ENCODE assay signal across 21 cellular contexts in genomic region chr7:151452680-151453325, GRCh38. TPM values are rescaled to one million over a fixed set of nuclear protein-coding genes. Genes with fewer than 3 reads are reported as not detected.
DNase-seq lines count a peak whose midpoint lies in the region; ATAC-seq, FAIRE-seq and TF ChIP-seq lines count a peak whose summit lies in the region.
"Had no signal": no experiment of that assay in that cellular context is flagged by ENCODE, and none has a peak within 500 bp of the region (broad histone marks: within the 10 kb centered on the region; RNA-seq: fewer than 3 reads in every experiment).

No MANE protein-coding gene starts in this region.

- no peak for ATAC-seq in activated T-cell treated with anti-CD3 and anti-CD28 coated beads, Interleukin-2, amount 50 U/mL, for 4 hours
- no peak for ATAC-seq in GM12878
- no peak for ATAC-seq in upper lobe of right lung
- ATAC-seq: CD8-positive, alpha-beta T cell had no signal

- CTCF ChIA-PET in GM12878 (lab: Yijun Ruan, JAX) = no interaction called here

- peak overlapping the region; percentile 13 for H2BK120ac ChIP-seq in neuronal stem cell (ENCODE audit: low read depth, low read length)

- H2AFZ ChIP-seq in GM12878 (ENCODE audit: control insufficient read depth, low read depth, low read length) = no peak overlapping the region
- H2AFZ ChIP-seq in neuronal stem cell (ENCODE audit: low read length) = peak overlapping the region; percentile 13

- TF ChIP-seq CTCF in GM12878 (IDR thresholded peaks at IDR 0.05 in 2 of 3, conservative IDR thresholded peaks at IDR 0.05 in 1 of 3; ENCODE audit: control insufficient read depth in 2 of 3, extremely low read depth in 1 of 3, insufficient read depth in 1 of 3, low read depth in 3 of 3, low read length in 3 of 3) (no peak), upper lobe of right lung (IDR thresholded peaks at IDR 0.05) (no peak)

- H3K36me3 Mint-ChIP-seq in activated T-cell treated with anti-CD3 and anti-CD28 coated beads, Interleukin-2, amount 50 U/mL, for 4 hours (ENCODE audit: insufficient read depth) = no peaks in the 10 kb centered on the region
- H3K36me3 Mint-ChIP-seq: CD8-positive, alpha-beta T cell had no signal

- H2BK15ac ChIP-seq in neuronal stem cell (ENCODE audit: low read length) = no peak overlapping the region

- TF ChIP-seq RAD21 in GM12878 (IDR thresholded peaks at IDR 0.05; ENCODE audit: insufficient read depth, low read depth, low read length) = no peak

- no TSS peak for BruUV-seq in GM12878 (replicated peaks; lab: Mats Ljungman, UMichigan)

- no peak overlapping the region for H3K27ac ChIP-seq in GM12878 (ENCODE audit: control insufficient read depth, insufficient read depth)
- no peak overlapping the region for H3K27ac ChIP-seq in neuronal stem cell (replicated peaks; ENCODE audit: low read length)
- no peak overlapping the region for H3K27ac ChIP-seq in upper lobe of right lung
- H3K27ac ChIP-seq: BLaER1 had no signal

- 64% methylated on average over 15 of the region's 15 CpGs for WGBS in GM12878 (ENCODE audit: insufficient coverage, insufficient replicate concordance, low lambda C conversion rate, missing lambda C conversion rate)
- no CpG with 5 or more reads among the region's 15 CpGs for WGBS in neuronal stem cell (ENCODE audit: extremely low coverage in 2 of 2, insufficient read length in 2 of 2, insufficient replicate concordance in 1 of 2), 2 donors

- no peak for TF ChIP-seq POLR2A in GM12878 (IDR thresholded peaks at IDR 0.05; ENCODE audit: low read depth, low read length)

- DNase-seq in activated T-cell treated with anti-CD3 and anti-CD28 coated beads, Interleukin-2, amount 50 U/mL, for 1 hour = peak; percentile 3
- DNase-seq in activated T-cell treated with anti-CD3 and anti-CD28 coated beads, Interleukin-2, amount 50 U/mL, for 4 hours = no peak
- DNase-seq in GM12878 (ENCODE audit: low read depth, low spot score) (no peak), neuronal stem cell (ENCODE audit: low spot score) (no peak), upper lobe of right lung (peak; percentile 18), HT-29 (ENCODE audit: low spot score) (no peak)
- DNase-seq in stimulated activated CD4-positive, alpha-beta T cell treated with anti-CD3 and anti-CD28 coated beads, Interleukin-4, amount 100 ng/mL, for 4 hours = no peak
- DNase-seq: Calu3, GF-D8, GOT3, KG1, NCI-H1105 treated with DMSO at 0.1 percent for 48 hours, NCI-H1694 treated with DMSO at 0.1 percent for 48 hours, NCI-H226, NCI-H524, NCI-H82, RPMI8226, SIG-M5 had no signal

- no peaks in the 10 kb centered on the region for H3K9me3 Mint-ChIP-seq in activated T-cell treated with anti-CD3 and anti-CD28 coated beads, Interleukin-2, amount 50 U/mL, for 4 hours
- H3K9me3 Mint-ChIP-seq: CD8-positive, alpha-beta T cell had no signal

- POLR2A ChIA-PET in GM12878 (lab: Charles Lee) = no interaction called here

- no peaks in the 10 kb centered on the region for H3K27me3 ChIP-seq in GM12878 (replicated peaks in 1 of 2; ENCODE audit: control insufficient read depth in 2 of 2, insufficient read depth in 2 of 2, low read length in 1 of 2)
- H3K27me3 ChIP-seq in neuronal stem cell (ENCODE audit: control insufficient read depth in 3 of 3, insufficient read depth in 3 of 3, low read depth in 1 of 3, low read length in 3 of 3) = peaks cover 0 to 17% (median 6%) of the 10 kb centered on the region in 3 experiments
- no peaks in the 10 kb centered on the region for H3K27me3 ChIP-seq in upper lobe of right lung
- H3K27me3 ChIP-seq: BLaER1 had no signal

- RAD21 ChIA-PET in GM12878 (lab: Charles Lee; ENCODE audit: unreplicated experiment) = no interaction called here

- SMC1A ChIA-PET in GM12878 (lab: Charles Lee; ENCODE audit: uncharacterized antibody, unreplicated experiment) = no interaction called here

- H4K91ac ChIP-seq in neuronal stem cell (ENCODE audit: low read depth, low read length, poor library complexity) = no peak overlapping the region

- intact Hi-C loops in GM12878 (cut with micrococcal nuclease; ENCODE audit: unreplicated experiment) (loop anchor here (1.0 kb wide), 1 partner anchor 85 kb away; no protein-coding TSS in a partner anchor), upper lobe of right lung (cut with DNase I) (no loop called here)

- H3K9me3 ChIP-seq in GM12878 (replicated peaks; ENCODE audit: control insufficient read depth, insufficient read depth, low read length) (no peaks in the 10 kb centered on the region; the same call in 2 of the 3 replicates), neuronal stem cell (replicated peaks in 1 of 2; ENCODE audit: control insufficient read depth in 2 of 2, insufficient read depth in 1 of 2, low read depth in 1 of 2, low read length in 2 of 2) (peaks cover 0 to 8% of the 10 kb centered on the region in 2 donors), upper lobe of right lung (no peaks in the 10 kb centered on the region)
- H3K9me3 ChIP-seq: BLaER1 had no signal

- no peak overlapping the region for H4K8ac ChIP-seq in neuronal stem cell (ENCODE audit: low read depth, low read length)

- no peaks in the 10 kb centered on the region for H3K79me1 ChIP-seq in neuronal stem cell (ENCODE audit: low read depth, low read length)

- H3K4me3 Mint-ChIP-seq in activated T-cell treated with anti-CD3 and anti-CD28 coated beads, Interleukin-2, amount 50 U/mL, for 4 hours = no peak overlapping the region
- H3K4me3 Mint-ChIP-seq: CD8-positive, alpha-beta T cell had no signal

- H4K20me1 ChIP-seq in GM12878 (ENCODE audit: control insufficient read depth, insufficient read depth) = no peaks in the 10 kb centered on the region
- H4K20me1 ChIP-seq: BLaER1 had no signal

- H3K9ac ChIP-seq in GM12878 (ENCODE audit: control insufficient read depth, insufficient read depth, low read length) = no peak overlapping the region
- H3K9ac ChIP-seq in neuronal stem cell (ENCODE audit: low read depth, low read length, poor library complexity) = no peak overlapping the region
- H3K9ac ChIP-seq: BLaER1 had no signal

- no peak overlapping the region for H2BK5ac ChIP-seq in neuronal stem cell (ENCODE audit: low read length)

- FAIRE-seq in GM12878 (lab: Jason Lieb, UNC) = no peak
- FAIRE-seq: GM19239 had no signal

- H3K4me1 ChIP-seq in GM12878 (ENCODE audit: control insufficient read depth, insufficient read depth, low read length) = no peaks in the 10 kb centered on the region; the same call in 1 of the 2 replicates
- H3K4me1 ChIP-seq in neuronal stem cell (ENCODE audit: control insufficient read depth in 2 of 2, insufficient read depth in 1 of 2, low read depth in 1 of 2, low read length in 2 of 2) = peaks cover 2 to 14% of the 10 kb centered on the region in 2 donors
- H3K4me1 ChIP-seq in upper lobe of right lung = peaks cover 5% of the 10 kb centered on the region

- H3K36me3 ChIP-seq in GM12878 (ENCODE audit: control insufficient read depth in 2 of 2, insufficient read depth in 2 of 2, low read length in 1 of 2) = no peaks in the 10 kb centered on the region
- no peaks in the 10 kb centered on the region for H3K36me3 ChIP-seq in neuronal stem cell (replicated peaks in 1 of 2; ENCODE audit: control insufficient read depth in 2 of 2, insufficient read depth in 2 of 2, low read length in 2 of 2)
- H3K36me3 ChIP-seq in upper lobe of right lung = no peaks in the 10 kb centered on the region
- H3K36me3 ChIP-seq: BLaER1 had no signal

- H3K4me3 ChIP-seq in GM12878 = no peak overlapping the region
- no peak overlapping the region for H3K4me3 ChIP-seq in neuronal stem cell (ENCODE audit: low read length in 2 of 2)
- no peak overlapping the region for H3K4me3 ChIP-seq in upper lobe of right lung
- H3K4me3 ChIP-seq: BLaER1 had no signal

- H2AK5ac ChIP-seq in neuronal stem cell (ENCODE audit: low read depth, low read length) = no peak overlapping the region

- H3K27me3 Mint-ChIP-seq in activated T-cell treated with anti-CD3 and anti-CD28 coated beads, Interleukin-2, amount 50 U/mL, for 4 hours (ENCODE audit: low read depth) = no peaks in the 10 kb centered on the region

- no peak for TF ChIP-seq EP300 in GM12878 (IDR thresholded peaks at IDR 0.05; ENCODE audit: borderline replicate concordance in 1 of 2, control insufficient read depth in 1 of 2, low read depth in 2 of 2, low read length in 2 of 2)

- peak overlapping the region; percentile 75 for H3K23ac ChIP-seq in neuronal stem cell (ENCODE audit: low read depth, low read length, poor library complexity)

- H3K79me2 ChIP-seq in GM12878 (ENCODE audit: control insufficient read depth, insufficient read depth, low read length) = no peaks in the 10 kb centered on the region

- no peak overlapping the region for H3K4ac ChIP-seq in neuronal stem cell (ENCODE audit: low read length)

- no peak overlapping the region for H3K14ac ChIP-seq in neuronal stem cell (ENCODE audit: low read length)

- no peak overlapping the region for H3K4me2 ChIP-seq in GM12878 (ENCODE audit: control insufficient read depth, insufficient read depth)
- no peak overlapping the region for H3K4me2 ChIP-seq in neuronal stem cell (ENCODE audit: insufficient read depth, low read length, poor library complexity, severe bottlenecking)
- H3K4me2 ChIP-seq: BLaER1 had no signal

- peaks cover 2% of the 10 kb centered on the region for H3K4me1 Mint-ChIP-seq in activated T-cell treated with anti-CD3 and anti-CD28 coated beads, Interleukin-2, amount 50 U/mL, for 4 hours (ENCODE audit: low read depth)

- in situ Hi-C loops in GM12878 (cut with MboI) = no loop called here

- peak overlapping the region; percentile 67 for H2BK12ac ChIP-seq in neuronal stem cell (ENCODE audit: low read length)

- peak overlapping the region; percentile 81 for H3K18ac ChIP-seq in neuronal stem cell (ENCODE audit: low read length)

RNA-seq across cellular contexts. Expression of gene CRYGN, which starts 12.9 kb away (rescaled TPM):
- total RNA-seq in activated T-cell treated with anti-CD3 and anti-CD28 coated beads, Interleukin-2, amount 50 U/mL, for 4 hours = not detected
- total RNA-seq in GM12878 (2013; cell fraction: nucleolus; rRNA removed) = 0.32 TPM in 1 of 2 replicates, not detected in the other
- total RNA-seq in GM12878 (2014; rRNA removed) (not detected in 2 replicates), GM12878 (2014; rRNA removed; fragmentation: Illumina TruSeq; extraction: Trizol) (not detected in 2 replicates), GM12878 (2021) (not detected in 2 replicates), upper lobe of right lung (not detected)
- not detected for polyA plus RNA-seq in GM12878 (2011; ENCODE audit: low read depth)
- polyA plus RNA-seq in GM12878 (2011; rRNA removed) (not detected in 2 replicates), GM12878 (2014; fragmentation: Illumina TruSeq; extraction: Trizol) (not detected in 2 replicates), GM12878 (2014; fragmentation: Nextera tagmentation; extraction: Ambion mirVana) (not detected), GM12878 (2014; rRNA removed) (not detected in 2 replicates), GM12878 (2016; fragmentation: Nextera tagmentation; extraction: Ambion mirVana) (not detected)
- 0.03 TPM in 1 of 2 replicates, not detected in the other for polyA plus RNA-seq in GM12878 (2011; cell fraction: cytosol; rRNA removed)
- 0.34 and 0.44 TPM in 2 replicates for polyA plus RNA-seq in GM12878 (2011; cell fraction: nucleus; rRNA removed)
- polyA plus RNA-seq in GM12878 (2012) = not detected in 2 replicates
- polyA minus RNA-seq in GM12878 (2011; rRNA and poly(A)+ RNA removed) = not detected in 2 replicates
- not detected in 2 replicates for polyA minus RNA-seq in GM12878 (2011; cell fraction: cytosol; rRNA and poly(A)+ RNA removed)
- polyA minus RNA-seq in GM12878 (2011; cell fraction: nucleus; rRNA and poly(A)+ RNA removed) = 0.36 TPM in 1 of 2 replicates, not detected in the other
- polyA plus RNA-seq in neuronal stem cell (2013, experiment 1 of 2) = 0.24 TPM
- polyA plus RNA-seq in neuronal stem cell (2013, experiment 2 of 2) = 0.26 TPM
- 1.4 TPM in 1 of 2 replicates, not detected in the other for total RNA-seq in HT-29 (2014; rRNA removed; shearing (Covaris generic))
- total RNA-seq: Calu3; CD8-positive, alpha-beta T cell had no signal

RNA-seq across cellular contexts. Expression of gene WDR86, which starts 43.0 kb away (rescaled TPM):
- total RNA-seq in activated T-cell treated with anti-CD3 and anti-CD28 coated beads, Interleukin-2, amount 50 U/mL, for 4 hours = under 1 TPM; 0.27 to 0.46 (median 0.37) TPM
- 5.1 and 8.3 TPM in 2 replicates for total RNA-seq in GM12878 (2013; cell fraction: nucleolus; rRNA removed)
- total RNA-seq in GM12878 (2014; rRNA removed) (not detected in 2 replicates), GM12878 (2014; rRNA removed; fragmentation: Illumina TruSeq; extraction: Trizol) (not detected in 2 replicates), GM12878 (2021) (not detected in 2 replicates), upper lobe of right lung (1.3 TPM)
- polyA plus RNA-seq in GM12878 (2011; ENCODE audit: low read depth) = 0.29 TPM
- polyA plus RNA-seq in GM12878 (2011; rRNA removed) (0.15 and 0.22 TPM in 2 replicates), GM12878 (2014; fragmentation: Illumina TruSeq; extraction: Trizol) (not detected in 2 replicates), GM12878 (2014; fragmentation: Nextera tagmentation; extraction: Ambion mirVana) (under 1 TPM in 1 of 2 experiments, not detected in 1; 0.05 TPM), GM12878 (2014; rRNA removed) (not detected in 2 replicates), GM12878 (2016; fragmentation: Nextera tagmentation; extraction: Ambion mirVana) (under 1 TPM in 1 of 2 experiments, not detected in 1; 0.19 TPM)
- polyA plus RNA-seq in GM12878 (2011; cell fraction: cytosol; rRNA removed) = 0.24 and 0.38 TPM in 2 replicates
- 2.7 and 4.6 TPM in 2 replicates for polyA plus RNA-seq in GM12878 (2011; cell fraction: nucleus; rRNA removed)
- 0.26 and 0.65 TPM in 2 replicates for polyA plus RNA-seq in GM12878 (2012)
- 0.37 and 1.0 TPM in 2 replicates for polyA minus RNA-seq in GM12878 (2011; rRNA and poly(A)+ RNA removed)
- not detected in 2 replicates for polyA minus RNA-seq in GM12878 (2011; cell fraction: cytosol; rRNA and poly(A)+ RNA removed)
- polyA minus RNA-seq in GM12878 (2011; cell fraction: nucleus; rRNA and poly(A)+ RNA removed) = 0.57 and 0.73 TPM in 2 replicates
- polyA plus RNA-seq in neuronal stem cell (2013, experiment 1 of 2) = 20.7 TPM
- 20.8 TPM for polyA plus RNA-seq in neuronal stem cell (2013, experiment 2 of 2)
- 1.8 and 2.0 TPM in 2 replicates for total RNA-seq in HT-29 (2014; rRNA removed; shearing (Covaris generic))
- total RNA-seq: Calu3 had no signal

Comparison
In these comparisons a context has a peak if more than half of its experiments do, and no peak if none do; other contexts are left out.
1. DNase-seq: peak in activated T-cell treated with anti-CD3 and anti-CD28 coated beads, Interleukin-2, amount 50 U/mL, for 1 hour (single experiment) and upper lobe of right lung (single experiment); none in activated T-cell treated with anti-CD3 and anti-CD28 coated beads, Interleukin-2, amount 50 U/mL, for 4 hours (single experiment), GM12878 (single experiment), neuronal stem cell (single experiment), HT-29 (single experiment) and stimulated activated CD4-positive, alpha-beta T cell treated with anti-CD3 and anti-CD28 coated beads, Interleukin-4, amount 100 ng/mL, for 4 hours (0 of 2).